14 cellular contexts compared by ENCODE assay signal in the genomic region with DNA sequence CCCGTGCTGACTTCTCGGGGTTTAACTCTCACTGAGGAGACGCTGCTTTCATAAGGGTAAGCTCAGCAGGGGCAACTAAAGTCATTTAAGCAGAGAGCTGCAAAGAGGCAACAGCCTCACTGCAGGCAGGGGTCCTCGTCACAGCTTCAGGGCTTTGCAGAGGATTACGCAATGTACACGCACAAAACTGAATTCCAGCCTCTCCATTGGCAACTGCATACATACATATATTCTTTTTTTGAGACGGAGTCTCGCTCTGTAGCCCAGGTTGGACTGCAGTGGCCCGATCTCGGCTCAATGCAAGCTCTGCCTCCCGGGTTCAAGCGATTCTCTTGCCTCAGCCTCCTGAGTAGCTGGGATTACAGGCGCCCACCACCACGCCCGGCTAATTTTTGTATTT. TPM values are rescaled to one million over a fixed set of nuclear protein-coding genes. Genes with fewer than 3 reads are reported as not detected.
DNase-seq lines count a peak whose midpoint lies in the region; ATAC-seq and TF ChIP-seq lines count a peak whose summit lies in the region.
"Had no signal": no experiment of that assay in that cellular context is flagged by ENCODE, and none has a peak within 500 bp of the region (broad histone marks: within the 10 kb centered on the region; RNA-seq: fewer than 3 reads in every experiment).

No MANE protein-coding gene starts in this region.

- TF ChIP-seq CTCF in cardiac muscle cell (IDR thresholded peaks at IDR 0.05; ENCODE audit: low read depth, low read length): peak; percentile 25
- TF ChIP-seq CTCF in choroid plexus epithelial cell (conservative IDR thresholded peaks at IDR 0.05; ENCODE audit: low read depth, low read length): peak; percentile 47
- no peak for TF ChIP-seq CTCF in spleen (IDR thresholded peaks at IDR 0.05 in 8 of 11, conservative IDR thresholded peaks at IDR 0.05 in 3 of 11)

- H3K36me3 Mint-ChIP-seq in activated T-cell treated with anti-CD3 and anti-CD28 coated beads, Interleukin-2, amount 50 U/mL, for 72 hours (ENCODE audit: insufficient read depth in 2 of 2): peaks cover 3 to 6% of the 10 kb centered on the region in 2 donors

- H3K27me3 ChIP-seq in cardiac muscle cell: no peaks in the 10 kb centered on the region
- no peaks in the 10 kb centered on the region for H3K27me3 ChIP-seq in spleen (replicated peaks in 1 of 7)
- H3K27me3 ChIP-seq: ascending aorta had no signal

- peaks cover 39% of the 10 kb centered on the region for H3K4me1 Mint-ChIP-seq in activated T-cell treated with anti-CD3 and anti-CD28 coated beads, Interleukin-2, amount 50 U/mL, for 72 hours (ENCODE audit: low read depth)

- DNase-seq in cardiac muscle cell (ENCODE audit: low read depth in 1 of 2, low spot score in 1 of 2) (peak in 1 of 2 donors; percentile 73), Right ventricle myocardium inferior (ENCODE audit: missing footprints) (no peak), MV-4-11 (lab: John Stamatoyannopoulos, UW) (peak; percentile 72), choroid plexus epithelial cell (ENCODE audit: low read depth) (peak; percentile 86), spleen (peak; percentile 63), T-helper 2 cell (no peak), HK-2 (ENCODE audit: unreplicated experiment) (no peak)
- no peak for DNase-seq in activated T-cell treated with anti-CD3 and anti-CD28 coated beads, Interleukin-2, amount 50 U/mL, for 72 hours
- DNase-seq: activated CD8-positive, alpha-beta memory T cell treated with anti-CD3 and anti-CD28 coated beads, Interleukin-2, amount 10 ng/mL, durations not matched to agents 7 days and 5 days; NCI-H2029 treated with DMSO at 0.1 percent for 48 hours; nucleus accumbens; stimulated activated CD4-positive, alpha-beta T cell treated with anti-CD3 and anti-CD28 coated beads, Interleukin-2, amount 100 ng/mL, for 24 hours had no signal

- H3K27ac ChIP-seq in cardiac muscle cell (no peak overlapping the region), spleen (peak overlapping the region in 1 of 8 donors; percentile 99)
- H3K27ac ChIP-seq: ascending aorta, epithelial cell of prostate had no signal

- WGBS in spleen, 5 donors: 84 to 91% (median 86%) methylated on average over 15 of the region's 15 CpGs

- H3K36me3 ChIP-seq in cardiac muscle cell (no peaks in the 10 kb centered on the region), spleen (peaks cover 0 to 10% (median 2%) of the 10 kb centered on the region in 6 donors)
- H3K36me3 ChIP-seq: ascending aorta had no signal

- TF ChIP-seq POLR2A in spleen (IDR thresholded peaks at IDR 0.05): no peak

- no peak for ATAC-seq in Right ventricle myocardium inferior
- ATAC-seq in activated T-cell treated with anti-CD3 and anti-CD28 coated beads, Interleukin-2, amount 50 U/mL, for 72 hours (replicated peaks in 1 of 2): no peak
- ATAC-seq: activated CD8-positive, alpha-beta memory T cell treated with anti-CD3 and anti-CD28 coated beads, Interleukin-2, amount 10 ng/mL, durations not matched to agents 7 days and 5 days had no signal

- intact Hi-C loops in Right ventricle myocardium inferior (cut with DNase I) (no loop called here), spleen (cut with DNase I; ENCODE audit: low total_unique reads) (no loop called here)

- no peaks in the 10 kb centered on the region for H3K27me3 Mint-ChIP-seq in activated T-cell treated with anti-CD3 and anti-CD28 coated beads, Interleukin-2, amount 50 U/mL, for 72 hours (ENCODE audit: low read depth)
- H3K27me3 Mint-ChIP-seq: activated CD8-positive, alpha-beta memory T cell treated with anti-CD3 and anti-CD28 coated beads, Interleukin-2, amount 10 ng/mL, durations not matched to agents 7 days and 5 days had no signal

- no peak overlapping the region for H3K4me3 Mint-ChIP-seq in activated T-cell treated with anti-CD3 and anti-CD28 coated beads, Interleukin-2, amount 50 U/mL, for 72 hours
- H3K4me3 Mint-ChIP-seq: activated CD8-positive, alpha-beta memory T cell treated with anti-CD3 and anti-CD28 coated beads, Interleukin-2, amount 10 ng/mL, durations not matched to agents 7 days and 5 days had no signal

- H3K27ac Mint-ChIP-seq in activated T-cell treated with anti-CD3 and anti-CD28 coated beads, Interleukin-2, amount 50 U/mL, for 72 hours: no peak overlapping the region
- H3K27ac Mint-ChIP-seq: activated CD8-positive, alpha-beta memory T cell treated with anti-CD3 and anti-CD28 coated beads, Interleukin-2, amount 10 ng/mL, durations not matched to agents 7 days and 5 days had no signal

- no peaks in the 10 kb centered on the region for H3K9me3 Mint-ChIP-seq in activated T-cell treated with anti-CD3 and anti-CD28 coated beads, Interleukin-2, amount 50 U/mL, for 72 hours

- no peaks in the 10 kb centered on the region for H3K9me3 ChIP-seq in cardiac muscle cell (ENCODE audit: low read depth)
- no peaks in the 10 kb centered on the region for H3K9me3 ChIP-seq in spleen
- H3K9me3 ChIP-seq: ascending aorta had no signal

- H3K4me3 ChIP-seq in cardiac muscle cell: no peak overlapping the region
- H3K4me3 ChIP-seq in choroid plexus epithelial cell (ENCODE audit: low read depth, low read length): no peak overlapping the region
- no peak overlapping the region for H3K4me3 ChIP-seq in spleen
- H3K4me3 ChIP-seq: ascending aorta had no signal

- peaks cover 5% of the 10 kb centered on the region for H3K4me1 ChIP-seq in cardiac muscle cell (ENCODE audit: low read depth)
- H3K4me1 ChIP-seq in spleen: peaks cover 14 to 77% (median 30%) of the 10 kb centered on the region in 6 donors

RNA-seq across cellular contexts. Expression of a gene that starts 2.4 kb away (rescaled TPM):
- total RNA-seq in cardiac muscle cell: 10.9 and 15.4 TPM in 2 replicates
- polyA plus RNA-seq in cardiac muscle cell: 10.8 and 11.4 TPM in 2 replicates
- 6.1 TPM for total RNA-seq in Right ventricle myocardium inferior
- total RNA-seq in spleen: 10 to 100 TPM; 11.1 to 15.0 (median 13.9) TPM
- 10 to 100 TPM in 2 of 3 donors, 1 to 10 TPM in 1; 8.6 to 12.9 (median 10.4) TPM for polyA plus RNA-seq in spleen
- 10 to 100 TPM; 17.5 to 22.8 TPM for total RNA-seq in activated T-cell treated with anti-CD3 and anti-CD28 coated beads, Interleukin-2, amount 50 U/mL, for 72 hours

RNA-seq across cellular contexts. Expression of a gene that starts 28.7 kb away (rescaled TPM):
- total RNA-seq in cardiac muscle cell (6.6 and 18.4 TPM in 2 replicates), Right ventricle myocardium inferior (7.1 TPM), spleen (10 to 100 TPM; 16.1 to 57.0 (median 44.0) TPM)
- polyA plus RNA-seq in cardiac muscle cell (5.7 and 9.9 TPM in 2 replicates), spleen (10 to 100 TPM; 21.2 to 38.9 (median 24.6) TPM)
- total RNA-seq in activated T-cell treated with anti-CD3 and anti-CD28 coated beads, Interleukin-2, amount 50 U/mL, for 72 hours: 10 to 100 TPM; 14.4 to 21.8 TPM

RNA-seq across cellular contexts. Expression of a gene that starts 33.6 kb away (rescaled TPM):
- total RNA-seq in cardiac muscle cell (14.9 TPM in 2 replicates), Right ventricle myocardium inferior (9.0 TPM), spleen (10 to 100 TPM; 36.4 to 49.8 (median 43.2) TPM)
- polyA plus RNA-seq in cardiac muscle cell (14.8 and 15.8 TPM in 2 replicates), spleen (10 to 100 TPM in 2 of 3 donors, 1 to 10 TPM in 1; 7.3 to 23.1 (median 19.1) TPM)
- total RNA-seq in activated T-cell treated with anti-CD3 and anti-CD28 coated beads, Interleukin-2, amount 50 U/mL, for 72 hours: 10 to 100 TPM; 26.8 to 34.6 TPM

RNA-seq across cellular contexts. Expression of a gene that starts 50.4 kb away (rescaled TPM):
- 8.7 and 14.3 TPM in 2 replicates for total RNA-seq in cardiac muscle cell
- polyA plus RNA-seq in cardiac muscle cell: 1.4 and 1.7 TPM in 2 replicates
- total RNA-seq in Right ventricle myocardium inferior: 12.8 TPM
- 100 to 1,000 TPM in 1 of 7 donors, 10 to 100 TPM in 6; 56.5 to 120 (median 66.0) TPM for total RNA-seq in spleen
- 10 to 100 TPM in 1 of 3 donors, 1 to 10 TPM in 2; 4.3 to 21.2 (median 5.7) TPM for polyA plus RNA-seq in spleen
- 10 to 100 TPM in 1 of 2 donors, 1 to 10 TPM in 1; 8.8 to 31.2 TPM for total RNA-seq in activated T-cell treated with anti-CD3 and anti-CD28 coated beads, Interleukin-2, amount 50 U/mL, for 72 hours

Comparison
In these comparisons a context has a peak if more than half of its experiments do, and no peak if none do; other contexts are left out.
1. DNase-seq: peak in MV-4-11 (single experiment), choroid plexus epithelial cell (single experiment) and spleen (single experiment); none in Right ventricle myocardium inferior (single experiment), activated T-cell treated with anti-CD3 and anti-CD28 coated beads, Interleukin-2, amount 50 U/mL, for 72 hours (0 of 2), T-helper 2 cell (0 of 5) and HK-2 (single experiment).
2. CTCF ChIP-seq: peak in cardiac muscle cell (single experiment) and choroid plexus epithelial cell (single experiment); none in spleen (0 of 11).